Comparison of ENCODE assay signal across 18 cellular contexts in the genomic region with DNA sequence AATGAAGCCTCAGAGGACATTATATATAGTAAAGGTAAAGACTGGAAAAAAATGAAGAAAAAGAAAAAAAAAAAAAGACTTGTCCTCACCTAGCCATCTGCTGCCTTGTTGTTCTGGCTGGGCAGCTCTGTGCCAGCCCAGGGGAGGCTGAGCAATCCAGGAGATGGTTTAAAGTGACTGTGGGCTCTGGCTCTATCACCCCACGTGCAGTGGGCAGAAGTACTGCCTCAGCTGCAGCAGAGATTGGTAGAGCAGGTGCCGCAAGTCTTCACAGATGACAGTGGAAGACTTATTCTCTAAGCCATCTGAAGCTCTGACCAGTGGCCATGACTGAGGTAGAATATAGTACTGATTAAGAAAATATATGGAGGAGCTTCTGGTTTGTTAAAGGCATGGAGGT.
"Had no signal": no experiment of that assay in that cellular context is flagged by ENCODE, and none has a peak within 500 bp of the region (broad histone marks: within the 10 kb centered on the region; RNA-seq: fewer than 3 reads in every experiment).

No MANE protein-coding gene starts in this region.

- H3K4me3 ChIP-seq: adrenal gland, esophagus squamous epithelium, hepatocyte, skin epidermis, suprapubic skin had no signal

- H3K27me3 ChIP-seq: adrenal gland, esophagus squamous epithelium, hepatocyte, suprapubic skin had no signal

- ATAC-seq: natural killer cell; right cardiac atrium; stimulated activated naive CD8-positive, alpha-beta T cell treated with anti-CD3 and anti-CD28 coated beads, Interleukin-15, Interleukin-2, amounts not matched to agents 100 U/mL and 50 U/mL, for 24 hours; T-helper 17 cell had no signal

- H3K27ac Mint-ChIP-seq: activated CD4-positive, alpha-beta T cell treated with anti-CD3 and anti-CD28 coated beads, Interleukin-2, amount 10 ng/mL, durations not matched to agents 7 days and 5 days; activated naive CD4-positive, alpha-beta T cell treated with anti-CD3 and anti-CD28 coated beads for 36 hours; activated T-helper 1 cell treated with anti-CD3 and anti-CD28 coated beads, Interleukin-12 subunit alpha, Interleukin-12 subunit beta, Interleukin-2, Interleukin-4 antibody, amounts not matched to agents 30 ng/mL and 10 ng/mL and 1 ng/mL, durations not matched to agents 14 hours and 24 hours and 36 hours; natural killer cell; progenitor cell of endocrine pancreas had no signal

- H3K4me3 Mint-ChIP-seq: activated CD4-positive, alpha-beta T cell treated with anti-CD3 and anti-CD28 coated beads, Interleukin-2, amount 10 ng/mL, durations not matched to agents 7 days and 5 days; activated naive CD4-positive, alpha-beta T cell treated with anti-CD3 and anti-CD28 coated beads for 36 hours; activated T-helper 1 cell treated with anti-CD3 and anti-CD28 coated beads, Interleukin-12 subunit alpha, Interleukin-12 subunit beta, Interleukin-2, Interleukin-4 antibody, amounts not matched to agents 30 ng/mL and 10 ng/mL and 1 ng/mL, durations not matched to agents 14 hours and 24 hours and 36 hours; natural killer cell; T-helper 17 cell had no signal

- H3K79me2 ChIP-seq: hepatocyte had no signal

- H3K27me3 Mint-ChIP-seq: activated CD4-positive, alpha-beta T cell treated with anti-CD3 and anti-CD28 coated beads, Interleukin-2, amount 10 ng/mL, durations not matched to agents 7 days and 5 days; progenitor cell of endocrine pancreas; T-helper 17 cell had no signal

- H3K27ac ChIP-seq: esophagus squamous epithelium, hepatocyte, suprapubic skin had no signal

- H3K4me2 ChIP-seq: hepatocyte had no signal

- H3K9me3 Mint-ChIP-seq: activated CD4-positive, alpha-beta T cell treated with anti-CD3 and anti-CD28 coated beads, Interleukin-2, amount 10 ng/mL, durations not matched to agents 7 days and 5 days; activated naive CD4-positive, alpha-beta T cell treated with anti-CD3 and anti-CD28 coated beads for 36 hours; activated T-helper 1 cell treated with anti-CD3 and anti-CD28 coated beads, Interleukin-12 subunit alpha, Interleukin-12 subunit beta, Interleukin-2, Interleukin-4 antibody, amounts not matched to agents 30 ng/mL and 10 ng/mL and 1 ng/mL, durations not matched to agents 14 hours and 24 hours and 36 hours; natural killer cell had no signal

- DNase-seq: activated CD4-positive, alpha-beta T cell treated with anti-CD3 and anti-CD28 coated beads, Interleukin-2, amount 10 ng/mL, durations not matched to agents 7 days and 5 days; activated CD8-positive, alpha-beta memory T cell treated with anti-CD3 and anti-CD28 coated beads, Interleukin-2, amount 50 U/mL, for 48 hours; activated naive CD4-positive, alpha-beta T cell treated with anti-CD3 and anti-CD28 coated beads for 36 hours; adrenal gland; esophagus squamous epithelium; islet precursor cell; natural killer cell; nucleus accumbens; stimulated activated CD4-positive, alpha-beta T cell treated with anti-CD3 and anti-CD28 coated beads, Interleukin-15, amount 100 ng/mL, for 24 hours; stimulated activated CD4-positive, alpha-beta T cell treated with anti-CD3 and anti-CD28 coated beads, Interleukin-4, amount 100 ng/mL, for 24 hours; stimulated activated naive CD8-positive, alpha-beta T cell treated with anti-CD3 and anti-CD28 coated beads, Interleukin-15, Interleukin-2, amounts not matched to agents 100 U/mL and 50 U/mL, for 24 hours; T-helper 17 cell had no signal

- H2AFZ ChIP-seq: hepatocyte had no signal

- H3K9me3 ChIP-seq: adrenal gland, esophagus squamous epithelium, suprapubic skin had no signal
